ENCODE assay signal across 14 cellular contexts in the genomic region with DNA sequence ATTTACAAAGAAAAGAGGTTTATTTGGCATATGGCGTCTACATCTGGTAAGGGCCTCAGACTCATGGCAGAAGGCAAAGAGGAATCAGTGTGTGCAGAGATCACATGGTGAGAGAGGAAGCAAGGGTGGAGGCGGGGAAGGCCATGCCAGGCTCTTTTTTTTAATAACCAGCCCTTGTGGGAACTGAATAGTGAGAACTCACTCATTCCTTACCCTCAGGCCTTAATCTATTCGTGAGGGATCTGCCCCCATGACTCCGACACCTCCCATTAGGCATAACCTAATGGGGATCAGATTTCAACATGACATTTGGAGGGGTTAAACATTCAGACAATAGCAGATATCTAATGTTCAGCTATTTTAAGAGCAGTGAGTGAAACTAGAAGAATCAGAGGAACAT. TPM values are rescaled to one million over a fixed set of nuclear protein-coding genes. Genes with fewer than 3 reads are reported as not detected.
DNase-seq lines count a peak whose midpoint lies in the region; ATAC-seq and TF ChIP-seq lines count a peak whose summit lies in the region.
"Had no signal": no experiment of that assay in that cellular context is flagged by ENCODE, and none has a peak within 500 bp of the region (broad histone marks: within the 10 kb centered on the region; RNA-seq: fewer than 3 reads in every experiment).

No MANE protein-coding gene starts in this region.

- DNase-seq in COLO829 (ENCODE audit: low spot score) (peak; percentile 55), NCI-H146 treated with DMSO at 0.1 percent for 48 hours (lab: John Stamatoyannopoulos, UW; ENCODE audit: unreplicated experiment) (peak; percentile 66), naive B cell (no peak), transverse colon (no peak), EL (no peak)
- DNase-seq in effector memory CD8-positive, alpha-beta T cell = no peak
- DNase-seq in stimulated activated CD4-positive, alpha-beta T cell treated with anti-CD3 and anti-CD28 coated beads, Interleukin-1b, Interleukin-23, amount 100 ng/mL, for 48 hours = no peak
- DNase-seq: activated effector memory CD4-positive, alpha-beta T cell treated with Interleukin-2 at 50 U/mL for 16 hours; effector CD8-positive, alpha-beta T cell; left colon; NCI-H526 treated with DMSO at 0.1 percent for 48 hours had no signal

- intact Hi-C loops in transverse colon (cut with DNase I; ENCODE audit: low total_unique reads) = no loop called here

- TF ChIP-seq EP300 in transverse colon (IDR thresholded peaks at IDR 0.05; ENCODE audit: low read depth) = no peak

- H3K27me3 Mint-ChIP-seq in effector memory CD8-positive, alpha-beta T cell = no peaks in the 10 kb centered on the region
- no peaks in the 10 kb centered on the region for H3K27me3 Mint-ChIP-seq in naive B cell

- in situ Hi-C loops in transverse colon (cut with MboI; ENCODE audit: low pct_ligation_motif_present in 1 of 4, low pct_unique_long_range_greater_than_20kb in 1 of 4, low sequenced_read_pairs in 3 of 4) = no loop called here

- TF ChIP-seq CTCF in transverse colon (IDR thresholded peaks at IDR 0.05) = no peak

- peaks cover 18 to 32% of the 10 kb centered on the region in 2 donors for H3K4me1 Mint-ChIP-seq in effector memory CD8-positive, alpha-beta T cell (ENCODE audit: low read depth in 2 of 2)
- H3K4me1 Mint-ChIP-seq in naive B cell = peaks cover 10 to 28% (median 11%) of the 10 kb centered on the region in 3 donors

- no peak overlapping the region for H3K27ac ChIP-seq in transverse colon
- H3K27ac ChIP-seq: C4-2B, tibial artery had no signal

- H3K36me3 ChIP-seq in transverse colon = peaks cover 0 to 39% (median 10%) of the 10 kb centered on the region in 4 donors

- 68 to 76% methylated on average over 4 of the region's 4 CpGs for WGBS in transverse colon (ENCODE audit: low coverage in 1 of 2), 2 donors

- TF ChIP-seq POLR2A in transverse colon (IDR thresholded peaks at IDR 0.05) = no peak

- ATAC-seq in effector memory CD8-positive, alpha-beta T cell (replicated peaks) = no peak
- ATAC-seq in naive B cell (ENCODE audit: low read depth in 2 of 2) (no peak), HG02623 (IDR thresholded peaks at IDR 0.05; ENCODE audit: unreplicated experiment) (no peak)
- ATAC-seq: left colon had no signal

- peak overlapping the region; percentile 1 to 90 for H3K27ac Mint-ChIP-seq in effector memory CD8-positive, alpha-beta T cell
- peak overlapping the region in 5 of 6 donors; percentile 7 to 63 (median 27) for H3K27ac Mint-ChIP-seq in naive B cell

- H3K4me3 ChIP-seq in transverse colon = no peak overlapping the region
- H3K4me3 ChIP-seq: tibial artery had no signal

- H3K9me3 Mint-ChIP-seq in effector memory CD8-positive, alpha-beta T cell = peaks cover 0 to under 1% of the 10 kb centered on the region in 2 donors
- peaks cover 0 to 14% (median 2%) of the 10 kb centered on the region in 7 donors for H3K9me3 Mint-ChIP-seq in naive B cell

- peaks cover 0 to 12% (median 0%) of the 10 kb centered on the region in 4 donors for H3K4me1 ChIP-seq in transverse colon
- H3K4me1 ChIP-seq: tibial artery had no signal

- no peaks in the 10 kb centered on the region for H3K27me3 ChIP-seq in transverse colon
- H3K27me3 ChIP-seq: tibial artery had no signal

- peaks cover 91% of the 10 kb centered on the region for H3K36me3 Mint-ChIP-seq in effector memory CD8-positive, alpha-beta T cell (ENCODE audit: insufficient read depth)
- H3K36me3 Mint-ChIP-seq in naive B cell = peaks cover 32 to 49% of the 10 kb centered on the region in 2 donors

- H3K4me3 Mint-ChIP-seq in effector memory CD8-positive, alpha-beta T cell = no peak overlapping the region
- no peak overlapping the region for H3K4me3 Mint-ChIP-seq in naive B cell

- no peaks in the 10 kb centered on the region for H3K9me3 ChIP-seq in transverse colon

RNA-seq across cellular contexts. Expression of gene ATM, which starts 55.7 kb away (rescaled TPM):
- 10 to 100 TPM; 36.3 to 68.2 (median 48.4) TPM for polyA plus RNA-seq in naive B cell (ENCODE audit: low read depth in 6 of 6)
- total RNA-seq in transverse colon = 100 to 1,000 TPM in 2 of 4 donors, 10 to 100 TPM in 2; 31.7 to 135 (median 88.5) TPM

RNA-seq across cellular contexts. Expression of gene NPAT, which starts 56.1 kb away (rescaled TPM):
- 10 to 100 TPM; 12.7 to 37.5 (median 30.2) TPM for polyA plus RNA-seq in naive B cell (ENCODE audit: low read depth in 6 of 6)
- total RNA-seq in transverse colon = 10 to 100 TPM; 10.5 to 19.5 (median 13.9) TPM

Comparison
In these comparisons a context has a peak if more than half of its experiments do, and no peak if none do; other contexts are left out.
1. DNase-seq: peak in COLO829 (single experiment) and NCI-H146 treated with DMSO at 0.1 percent for 48 hours (single experiment); none in effector memory CD8-positive, alpha-beta T cell (0 of 3), naive B cell (single experiment), stimulated activated CD4-positive, alpha-beta T cell treated with anti-CD3 and anti-CD28 coated beads, Interleukin-1b, Interleukin-23, amount 100 ng/mL, for 48 hours (single experiment), transverse colon (single experiment) and EL (single experiment).